In the genomic region with DNA sequence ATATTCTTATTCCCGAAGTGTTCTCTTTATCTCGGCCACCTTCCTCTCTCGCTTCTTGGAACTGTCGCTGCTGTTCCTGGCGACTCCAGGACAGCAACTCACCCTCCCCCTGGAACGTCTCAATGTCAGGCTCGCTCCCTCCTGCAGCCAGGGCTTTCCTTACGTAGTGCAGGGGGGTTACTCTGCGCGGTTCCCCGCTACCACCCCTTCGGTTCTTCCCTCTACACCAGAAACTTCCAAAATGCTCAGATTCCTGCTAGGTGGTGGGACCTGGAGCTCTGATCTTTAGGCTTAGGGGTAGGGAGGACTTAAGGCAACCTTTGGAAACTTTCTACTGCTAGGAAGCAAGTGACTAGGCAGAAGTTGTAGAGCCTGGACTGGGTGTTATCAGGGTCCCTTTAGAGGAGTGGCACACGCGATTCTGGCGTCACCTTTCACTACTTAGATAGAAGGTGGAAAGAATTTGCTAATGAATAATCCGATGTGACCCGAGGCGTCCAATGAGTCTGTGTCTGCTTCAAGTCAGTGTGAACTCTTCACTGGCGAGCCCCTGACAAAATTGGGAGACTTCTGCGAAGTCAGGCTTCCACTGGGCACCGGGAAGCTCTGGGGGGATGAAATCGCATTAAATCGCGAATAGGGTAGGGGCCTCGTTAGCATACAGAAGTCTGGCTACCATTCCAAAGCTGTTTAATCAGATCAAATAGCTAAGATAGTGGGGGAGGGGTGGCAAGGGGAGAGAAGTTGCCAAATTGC, we compare ENCODE assay signal across 1 cellular context.
A peak's percentile ranks its signal among the peaks of the same experiment; 100 is the strongest.
TF ChIP-seq lines count a peak whose summit lies in the region.

No MANE protein-coding gene starts in this region.

TF ChIP-seq in K562, 482 proteins besides CTCF, POLR2A, EP300 and RAD21 (continues in another document):
- TF ChIP-seq ZKSCAN1 (IDR thresholded peaks at IDR 0.05; ENCODE audit: low read depth, low read length) (no peak), SMAD3 (CRISPR knock-in tag; conservative IDR thresholded peaks at IDR 0.05) (no peak), KHSRP (IDR thresholded peaks at IDR 0.05) (no peak), FOXJ3 (CRISPR knock-in tag; IDR thresholded peaks at IDR 0.05) (no peak), TSC22D4 (tag; IDR thresholded peaks at IDR 0.05) (no peak), RHOXF2B (CRISPR knock-in tag; conservative IDR thresholded peaks at IDR 0.05) (no peak), ETV5 (CRISPR knock-in tag; IDR thresholded peaks at IDR 0.05; ENCODE audit: low read depth) (no peak), TGIF2 (CRISPR knock-in tag; IDR thresholded peaks at IDR 0.05) (no peak), PTRF (tag; IDR thresholded peaks at IDR 0.05) (no peak), ATF7 (IDR thresholded peaks at IDR 0.05) (0 out of 2 replicates have a peak, but pooled peaks have one; percentile 27), CXXC5 (CRISPR knock-in tag; IDR thresholded peaks at IDR 0.05) (0 out of 2 replicates have a peak, but pooled peaks have one; percentile 7), BMI1 (IDR thresholded peaks at IDR 0.05; ENCODE audit: low read length) (no peak), GATAD2B (IDR thresholded peaks at IDR 0.05; ENCODE audit: borderline replicate concordance) (no peak), NCOA2 (IDR thresholded peaks at IDR 0.05; ENCODE audit: partially characterized antibody in 2 of 2) (no peak), ARID1B (IDR thresholded peaks at IDR 0.05) (peak; percentile 37; the same call in 1 of the 2 replicates), ZNF707 (CRISPR knock-in tag; conservative IDR thresholded peaks at IDR 0.05) (no peak), ZNF224 (CRISPR knock-in tag; IDR thresholded peaks at IDR 0.05) (no peak), IFI16 (CRISPR knock-in tag; IDR thresholded peaks at IDR 0.05) (no peak), NELFE (IDR thresholded peaks at IDR 0.05; ENCODE audit: insufficient read depth, insufficient read length) (no peak), ZC3H11A (IDR thresholded peaks at IDR 0.05; ENCODE audit: low read depth, low read length) (no peak), CHD2 (IDR thresholded peaks at IDR 0.05; ENCODE audit: low read depth, low read length) (no peak), FUS (optimal IDR thresholded peaks at IDR 0.05; ENCODE audit: low read depth, low read length) (no peak), MTA3 (IDR thresholded peaks at IDR 0.05; ENCODE audit: borderline replicate concordance) (peak; percentile 38; the same call in 1 of the 2 replicates), NR2C2 (CRISPR knock-in tag; IDR thresholded peaks at IDR 0.05) (no peak), NR2C2 (tag; IDR thresholded peaks at IDR 0.05) (0 out of 2 replicates have a peak, but pooled peaks have one; percentile 1), DPF2 (IDR thresholded peaks at IDR 0.05) (peak; percentile 52; the same call in 1 of the 2 replicates), L3MBTL2 (IDR thresholded peaks at IDR 0.05) (no peak), TAF9B (IDR thresholded peaks at IDR 0.05; ENCODE audit: partially characterized antibody) (no peak), ZNF165 (CRISPR knock-in tag; IDR thresholded peaks at IDR 0.05; ENCODE audit: borderline replicate concordance) (no peak), SIN3B (IDR thresholded peaks at IDR 0.05; ENCODE audit: low read depth) (no peak), RFX5 (IDR thresholded peaks at IDR 0.05; ENCODE audit: low read depth, low read length) (no peak), ZNF431 (CRISPR knock-in tag; IDR thresholded peaks at IDR 0.05) (no peak), POLR3A (IDR thresholded peaks at IDR 0.05; ENCODE audit: borderline replicate concordance, extremely low read depth, insufficient read depth, insufficient read length) (no peak), C11orf30 (IDR thresholded peaks at IDR 0.05; ENCODE audit: low read depth) (peak; percentile 43; the same call in 1 of the 2 replicates), SMARCC2 (IDR thresholded peaks at IDR 0.05; ENCODE audit: low read depth) (no peak), RBM17 (IDR thresholded peaks at IDR 0.05; ENCODE audit: borderline replicate concordance, low read depth, low read length) (no peak), CHD1 (IDR thresholded peaks at IDR 0.05; ENCODE audit: low read length) (no peak), ZNF695 (CRISPR knock-in tag; IDR thresholded peaks at IDR 0.05) (no peak), ZBTB8A (IDR thresholded peaks at IDR 0.05; ENCODE audit: partially characterized antibody) (no peak), NFE2 (IDR thresholded peaks at IDR 0.05; ENCODE audit: low read depth) (peak; percentile 74), BRCA1 (IDR thresholded peaks at IDR 0.05) (no peak), BRCA1 (CRISPR knock-in tag; IDR thresholded peaks at IDR 0.05) (no peak), ZNF41 (CRISPR knock-in tag; conservative IDR thresholded peaks at IDR 0.05) (no peak), HNRNPL (IDR thresholded peaks at IDR 0.05; ENCODE audit: low read depth, low read length) (no peak), POLR2AphosphoS5 (IDR thresholded peaks at IDR 0.05; ENCODE audit: control insufficient read depth, insufficient read depth, low read depth, low read length) (no peak), RBM15 (IDR thresholded peaks at IDR 0.05; ENCODE audit: insufficient read depth, low read length) (no peak), NFIC (IDR thresholded peaks at IDR 0.05) (no peak), ZKSCAN3 (CRISPR knock-in tag; IDR thresholded peaks at IDR 0.05) (no peak), SRSF3 (IDR thresholded peaks at IDR 0.05; ENCODE audit: insufficient read depth, low read length) (no peak), POLR2AphosphoS2 (IDR thresholded peaks at IDR 0.05; ENCODE audit: low read length) (no peak), EZH2 (IDR thresholded peaks at IDR 0.05; ENCODE audit: borderline replicate concordance, low read depth, low read length) (no peak), CBX3 (IDR thresholded peaks at IDR 0.05; ENCODE audit: borderline replicate concordance in 1 of 2, low read length in 2 of 2) (no peak), ZNF785 (CRISPR knock-in tag; IDR thresholded peaks at IDR 0.05) (no peak), ATF1 (CRISPR knock-in tag; IDR thresholded peaks at IDR 0.05) (no peak), ATF1 (tag; IDR thresholded peaks at IDR 0.05) (peak; percentile 37)
- TF ChIP-seq, protein P1, sequence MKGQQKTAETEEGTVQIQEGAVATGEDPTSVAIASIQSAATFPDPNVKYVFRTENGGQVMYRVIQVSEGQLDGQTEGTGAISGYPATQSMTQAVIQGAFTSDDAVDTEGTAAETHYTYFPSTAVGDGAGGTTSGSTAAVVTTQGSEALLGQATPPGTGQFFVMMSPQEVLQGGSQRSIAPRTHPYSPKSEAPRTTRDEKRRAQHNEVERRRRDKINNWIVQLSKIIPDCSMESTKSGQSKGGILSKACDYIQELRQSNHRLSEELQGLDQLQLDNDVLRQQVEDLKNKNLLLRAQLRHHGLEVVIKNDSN (CRISPR knock-in tag; IDR thresholded peaks at IDR 0.05): no peak
- TF ChIP-seq, protein P2, sequence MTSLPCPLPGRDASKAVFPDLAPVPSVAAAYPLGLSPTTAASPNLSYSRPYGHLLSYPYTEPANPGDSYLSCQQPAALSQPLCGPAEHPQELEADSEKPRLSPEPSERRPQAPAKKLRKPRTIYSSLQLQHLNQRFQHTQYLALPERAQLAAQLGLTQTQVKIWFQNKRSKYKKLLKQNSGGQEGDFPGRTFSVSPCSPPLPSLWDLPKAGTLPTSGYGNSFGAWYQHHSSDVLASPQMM (CRISPR knock-in tag; IDR thresholded peaks at IDR 0.05): no peak
- TF ChIP-seq, protein P3, sequence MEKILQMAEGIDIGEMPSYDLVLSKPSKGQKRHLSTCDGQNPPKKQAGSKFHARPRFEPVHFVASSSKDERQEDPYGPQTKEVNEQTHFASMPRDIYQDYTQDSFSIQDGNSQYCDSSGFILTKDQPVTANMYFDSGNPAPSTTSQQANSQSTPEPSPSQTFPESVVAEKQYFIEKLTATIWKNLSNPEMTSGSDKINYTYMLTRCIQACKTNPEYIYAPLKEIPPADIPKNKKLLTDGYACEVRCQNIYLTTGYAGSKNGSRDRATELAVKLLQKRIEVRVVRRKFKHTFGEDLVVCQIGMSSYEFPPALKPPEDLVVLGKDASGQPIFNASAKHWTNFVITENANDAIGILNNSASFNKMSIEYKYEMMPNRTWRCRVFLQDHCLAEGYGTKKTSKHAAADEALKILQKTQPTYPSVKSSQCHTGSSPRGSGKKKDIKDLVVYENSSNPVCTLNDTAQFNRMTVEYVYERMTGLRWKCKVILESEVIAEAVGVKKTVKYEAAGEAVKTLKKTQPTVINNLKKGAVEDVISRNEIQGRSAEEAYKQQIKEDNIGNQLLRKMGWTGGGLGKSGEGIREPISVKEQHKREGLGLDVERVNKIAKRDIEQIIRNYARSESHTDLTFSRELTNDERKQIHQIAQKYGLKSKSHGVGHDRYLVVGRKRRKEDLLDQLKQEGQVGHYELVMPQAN (IDR thresholded peaks at IDR 0.05; ENCODE audit: borderline replicate concordance): no peak
- TF ChIP-seq, protein P4, sequence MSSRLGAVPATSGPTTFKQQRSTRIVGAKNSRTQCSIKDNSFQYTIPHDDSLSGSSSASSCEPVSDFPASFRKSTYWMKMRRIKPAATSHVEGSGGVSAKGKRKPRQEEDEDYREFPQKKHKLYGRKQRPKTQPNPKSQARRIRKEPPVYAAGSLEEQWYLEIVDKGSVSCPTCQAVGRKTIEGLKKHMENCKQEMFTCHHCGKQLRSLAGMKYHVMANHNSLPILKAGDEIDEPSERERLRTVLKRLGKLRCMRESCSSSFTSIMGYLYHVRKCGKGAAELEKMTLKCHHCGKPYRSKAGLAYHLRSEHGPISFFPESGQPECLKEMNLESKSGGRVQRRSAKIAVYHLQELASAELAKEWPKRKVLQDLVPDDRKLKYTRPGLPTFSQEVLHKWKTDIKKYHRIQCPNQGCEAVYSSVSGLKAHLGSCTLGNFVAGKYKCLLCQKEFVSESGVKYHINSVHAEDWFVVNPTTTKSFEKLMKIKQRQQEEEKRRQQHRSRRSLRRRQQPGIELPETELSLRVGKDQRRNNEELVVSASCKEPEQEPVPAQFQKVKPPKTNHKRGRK (tag; IDR thresholded peaks at IDR 0.05): no peak
- TF ChIP-seq, protein P5, sequence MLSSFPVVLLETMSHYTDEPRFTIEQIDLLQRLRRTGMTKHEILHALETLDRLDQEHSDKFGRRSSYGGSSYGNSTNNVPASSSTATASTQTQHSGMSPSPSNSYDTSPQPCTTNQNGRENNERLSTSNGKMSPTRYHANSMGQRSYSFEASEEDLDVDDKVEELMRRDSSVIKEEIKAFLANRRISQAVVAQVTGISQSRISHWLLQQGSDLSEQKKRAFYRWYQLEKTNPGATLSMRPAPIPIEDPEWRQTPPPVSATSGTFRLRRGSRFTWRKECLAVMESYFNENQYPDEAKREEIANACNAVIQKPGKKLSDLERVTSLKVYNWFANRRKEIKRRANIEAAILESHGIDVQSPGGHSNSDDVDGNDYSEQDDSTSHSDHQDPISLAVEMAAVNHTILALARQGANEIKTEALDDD (IDR thresholded peaks at IDR 0.05): 0 out of 2 replicates have a peak, but pooled peaks have one; percentile 22
- TF ChIP-seq, protein P6, sequence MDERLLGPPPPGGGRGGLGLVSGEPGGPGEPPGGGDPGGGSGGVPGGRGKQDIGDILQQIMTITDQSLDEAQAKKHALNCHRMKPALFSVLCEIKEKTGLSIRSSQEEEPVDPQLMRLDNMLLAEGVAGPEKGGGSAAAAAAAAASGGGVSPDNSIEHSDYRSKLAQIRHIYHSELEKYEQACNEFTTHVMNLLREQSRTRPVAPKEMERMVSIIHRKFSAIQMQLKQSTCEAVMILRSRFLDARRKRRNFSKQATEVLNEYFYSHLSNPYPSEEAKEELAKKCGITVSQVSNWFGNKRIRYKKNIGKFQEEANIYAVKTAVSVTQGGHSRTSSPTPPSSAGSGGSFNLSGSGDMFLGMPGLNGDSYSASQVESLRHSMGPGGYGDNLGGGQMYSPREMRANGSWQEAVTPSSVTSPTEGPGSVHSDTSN (CRISPR knock-in tag; IDR thresholded peaks at IDR 0.05; ENCODE audit: low read depth): no peak
- TF ChIP-seq, protein P6 (tag; conservative IDR thresholded peaks at IDR 0.05; ENCODE audit: low read depth): no peak
- TF ChIP-seq, protein P7, sequence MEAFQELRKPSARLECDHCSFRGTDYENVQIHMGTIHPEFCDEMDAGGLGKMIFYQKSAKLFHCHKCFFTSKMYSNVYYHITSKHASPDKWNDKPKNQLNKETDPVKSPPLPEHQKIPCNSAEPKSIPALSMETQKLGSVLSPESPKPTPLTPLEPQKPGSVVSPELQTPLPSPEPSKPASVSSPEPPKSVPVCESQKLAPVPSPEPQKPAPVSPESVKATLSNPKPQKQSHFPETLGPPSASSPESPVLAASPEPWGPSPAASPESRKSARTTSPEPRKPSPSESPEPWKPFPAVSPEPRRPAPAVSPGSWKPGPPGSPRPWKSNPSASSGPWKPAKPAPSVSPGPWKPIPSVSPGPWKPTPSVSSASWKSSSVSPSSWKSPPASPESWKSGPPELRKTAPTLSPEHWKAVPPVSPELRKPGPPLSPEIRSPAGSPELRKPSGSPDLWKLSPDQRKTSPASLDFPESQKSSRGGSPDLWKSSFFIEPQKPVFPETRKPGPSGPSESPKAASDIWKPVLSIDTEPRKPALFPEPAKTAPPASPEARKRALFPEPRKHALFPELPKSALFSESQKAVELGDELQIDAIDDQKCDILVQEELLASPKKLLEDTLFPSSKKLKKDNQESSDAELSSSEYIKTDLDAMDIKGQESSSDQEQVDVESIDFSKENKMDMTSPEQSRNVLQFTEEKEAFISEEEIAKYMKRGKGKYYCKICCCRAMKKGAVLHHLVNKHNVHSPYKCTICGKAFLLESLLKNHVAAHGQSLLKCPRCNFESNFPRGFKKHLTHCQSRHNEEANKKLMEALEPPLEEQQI (IDR thresholded peaks at IDR 0.05): no peak
- TF ChIP-seq, protein P8, sequence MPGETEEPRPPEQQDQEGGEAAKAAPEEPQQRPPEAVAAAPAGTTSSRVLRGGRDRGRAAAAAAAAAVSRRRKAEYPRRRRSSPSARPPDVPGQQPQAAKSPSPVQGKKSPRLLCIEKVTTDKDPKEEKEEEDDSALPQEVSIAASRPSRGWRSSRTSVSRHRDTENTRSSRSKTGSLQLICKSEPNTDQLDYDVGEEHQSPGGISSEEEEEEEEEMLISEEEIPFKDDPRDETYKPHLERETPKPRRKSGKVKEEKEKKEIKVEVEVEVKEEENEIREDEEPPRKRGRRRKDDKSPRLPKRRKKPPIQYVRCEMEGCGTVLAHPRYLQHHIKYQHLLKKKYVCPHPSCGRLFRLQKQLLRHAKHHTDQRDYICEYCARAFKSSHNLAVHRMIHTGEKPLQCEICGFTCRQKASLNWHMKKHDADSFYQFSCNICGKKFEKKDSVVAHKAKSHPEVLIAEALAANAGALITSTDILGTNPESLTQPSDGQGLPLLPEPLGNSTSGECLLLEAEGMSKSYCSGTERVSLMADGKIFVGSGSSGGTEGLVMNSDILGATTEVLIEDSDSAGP (CRISPR knock-in tag; IDR thresholded peaks at IDR 0.05): no peak
